8 cellular contexts compared by ENCODE assay signal in genomic region chr5:36696059-36696673, GRCh38.
DNase-seq lines count a peak whose midpoint lies in the region; ATAC-seq and TF ChIP-seq lines count a peak whose summit lies in the region.

No MANE protein-coding gene starts in this region.

- peak overlapping the region in 2 of 5 experiments; percentile 18 to 25 for H3K27ac Mint-ChIP-seq in brain

- no peak overlapping the region for H3K4me3 ChIP-seq in kidney epithelial cell (ENCODE audit: low read depth, low read length)

- DNase-seq in DMS114 treated with DMSO at 0.1 percent for 48 hours (lab: John Stamatoyannopoulos, UW; ENCODE audit: unreplicated experiment) (peak; percentile 35), HT-29 (ENCODE audit: low spot score) (peak; percentile 67), SHP77 (lab: John Stamatoyannopoulos, UW) (peak; percentile 72 to 79), kidney epithelial cell (ENCODE audit: low read depth) (peak; percentile 29)
- peak; percentile 15 to 21 (median 15) for DNase-seq in stimulated activated CD4-positive, alpha-beta T cell treated with anti-CD3 and anti-CD28 coated beads, TNF-alpha, amount 100 ng/mL, for 48 hours (ENCODE audit: low read depth in 3 of 3)

- no peaks in the 10 kb centered on the region for H3K36me3 ChIP-seq in kidney epithelial cell (ENCODE audit: control insufficient read depth, insufficient read depth, low read length)

- H3K9me3 Mint-ChIP-seq in brain = peaks cover 0 to 5% (median 0%) of the 10 kb centered on the region in 5 experiments

- H3K4me1 Mint-ChIP-seq in brain = peaks cover 19% of the 10 kb centered on the region

- H3K27me3 ChIP-seq in kidney epithelial cell (ENCODE audit: control insufficient read depth, insufficient read depth, low read length) = no peaks in the 10 kb centered on the region

- ATAC-seq in GM19463 (IDR thresholded peaks at IDR 0.05; ENCODE audit: unreplicated experiment) = peak; percentile 41
- ATAC-seq in GM21786 (IDR thresholded peaks at IDR 0.05; ENCODE audit: unreplicated experiment) = no peak

- peaks cover 5% of the 10 kb centered on the region for H3K27me3 Mint-ChIP-seq in brain

- peak; percentile 77 to 82 for TF ChIP-seq CTCF in brain (conservative IDR thresholded peaks at IDR 0.05)
- TF ChIP-seq CTCF in kidney epithelial cell (IDR thresholded peaks at IDR 0.05; ENCODE audit: insufficient read depth, low read length, poor library complexity, severe bottlenecking) = peak; percentile 79

- no peaks in the 10 kb centered on the region for H3K36me3 Mint-ChIP-seq in brain

- H3K4me3 Mint-ChIP-seq in brain = peak overlapping the region in 1 of 5 experiments; percentile 54

Comparison
In these comparisons a context has a peak if more than half of its experiments do, and no peak if none do; other contexts are left out.
1. DNase-seq: peak in every context shown above with its lines; median percentile 76 in SHP77; 67 in HT-29; 35 in DMS114 treated with DMSO at 0.1 percent for 48 hours; 29 in kidney epithelial cell; 15 in stimulated activated CD4-positive, alpha-beta T cell treated with anti-CD3 and anti-CD28 coated beads, TNF-alpha, amount 100 ng/mL, for 48 hours.